Comparison of ENCODE assay signal across 21 cellular contexts in genomic region chr1:29497395-29498125, GRCh38.
A peak's percentile ranks its signal among the peaks of the same experiment; 100 is the strongest.
DNase-seq lines count a peak whose midpoint lies in the region; TF ChIP-seq lines count a peak whose summit lies in the region.
"Had no signal": no experiment of that assay in that cellular context is flagged by ENCODE, and none has a peak within 500 bp of the region (broad histone marks: within the 10 kb centered on the region; RNA-seq: fewer than 3 reads in every experiment).

No MANE protein-coding gene starts in this region.

- H3K18ac ChIP-seq in neuronal stem cell (ENCODE audit: low read length) = peak overlapping the region; percentile 2

- no peak overlapping the region for H3K14ac ChIP-seq in neuronal stem cell (ENCODE audit: low read length)

- no peak overlapping the region for H2BK12ac ChIP-seq in neuronal stem cell (ENCODE audit: low read length)

- H3K4me1 ChIP-seq in NT2/D1 (ENCODE audit: insufficient read depth, insufficient read length) = peaks cover 37% of the 10 kb centered on the region
- H3K4me1 ChIP-seq in neuronal stem cell (ENCODE audit: control insufficient read depth in 2 of 2, insufficient read depth in 1 of 2, low read depth in 1 of 2, low read length in 2 of 2) = peaks cover 9 to 11% of the 10 kb centered on the region in 2 donors
- no peaks in the 10 kb centered on the region for H3K4me1 ChIP-seq in testis
- H3K4me1 ChIP-seq: Peyer's patch had no signal

- TF ChIP-seq CTCF in coronary artery (IDR thresholded peaks at IDR 0.05) = no peak
- no peak for TF ChIP-seq CTCF in testis (IDR thresholded peaks at IDR 0.05)

- H3K4me3 ChIP-seq in NT2/D1 (ENCODE audit: insufficient read length, low read depth) = no peak overlapping the region
- H3K4me3 ChIP-seq in coronary artery = no peak overlapping the region
- H3K4me3 ChIP-seq in neuronal stem cell (ENCODE audit: low read length in 2 of 2) = no peak overlapping the region
- H3K4me3 ChIP-seq in testis = no peak overlapping the region
- H3K4me3 ChIP-seq: Peyer's patch had no signal

- peak overlapping the region; percentile 47 for H2AK5ac ChIP-seq in neuronal stem cell (ENCODE audit: low read depth, low read length)

- no peaks in the 10 kb centered on the region for H3K79me1 ChIP-seq in neuronal stem cell (ENCODE audit: low read depth, low read length)

- no CpG with 5 or more reads among the region's 10 CpGs for WGBS in neuronal stem cell (ENCODE audit: extremely low coverage in 2 of 2, insufficient read length in 2 of 2, insufficient replicate concordance in 1 of 2), 2 donors
- WGBS in testis, 2 donors = 93 to 94% methylated on average over 6 to 10 of the region's 10 CpGs

- no peaks in the 10 kb centered on the region for H3K36me3 ChIP-seq in NT2/D1 (ENCODE audit: insufficient read depth, insufficient read length, low read length)
- H3K36me3 ChIP-seq in neuronal stem cell (replicated peaks in 1 of 2; ENCODE audit: control insufficient read depth in 2 of 2, insufficient read depth in 2 of 2, low read length in 2 of 2) = no peaks in the 10 kb centered on the region
- H3K36me3 ChIP-seq in testis (ENCODE audit: low read depth, missing control alignments) = no peaks in the 10 kb centered on the region
- H3K36me3 ChIP-seq: Peyer's patch had no signal

- no peak overlapping the region for H3K4me2 ChIP-seq in neuronal stem cell (ENCODE audit: insufficient read depth, low read length, poor library complexity, severe bottlenecking)
- H3K4me2 ChIP-seq: KMS-11 had no signal

- peaks cover 34% of the 10 kb centered on the region for H3K9me3 ChIP-seq in NT2/D1 (ENCODE audit: insufficient read depth, low read length)
- peaks cover 0 to 10% of the 10 kb centered on the region in 2 donors for H3K9me3 ChIP-seq in neuronal stem cell (replicated peaks in 1 of 2; ENCODE audit: control insufficient read depth in 2 of 2, insufficient read depth in 1 of 2, low read depth in 1 of 2, low read length in 2 of 2)
- no peaks in the 10 kb centered on the region for H3K9me3 ChIP-seq in testis

- H2BK120ac ChIP-seq in neuronal stem cell (ENCODE audit: low read depth, low read length) = no peak overlapping the region

- H3K27me3 ChIP-seq in NT2/D1 (ENCODE audit: insufficient read depth, insufficient read length) (no peaks in the 10 kb centered on the region), neuronal stem cell (ENCODE audit: control insufficient read depth in 3 of 3, insufficient read depth in 3 of 3, low read depth in 1 of 3, low read length in 3 of 3) (no peaks in the 10 kb centered on the region), testis (no peaks in the 10 kb centered on the region)
- H3K27me3 ChIP-seq: Peyer's patch had no signal

- H3K23ac ChIP-seq in neuronal stem cell (ENCODE audit: low read depth, low read length, poor library complexity) = no peak overlapping the region

- DNase-seq in NT2/D1 (ENCODE audit: low read depth, low spot score) (no peak), coronary artery (ENCODE audit: low spot score) (peak; percentile 45), neuronal stem cell (ENCODE audit: low spot score) (no peak), testis (peak; percentile 6), activated T-cell treated with anti-CD3 and anti-CD28 coated beads for 4 hours (no peak), NCI-H2029 treated with DMSO at 0.1 percent for 48 hours (lab: John Stamatoyannopoulos, UW) (no peak)
- no peak for DNase-seq in activated naive CD4-positive, alpha-beta T cell (lab: John Stamatoyannopoulos, UW)
- DNase-seq: C1 segment of cervical spinal cord; CD4-positive, alpha-beta memory T cell; COR-L47; DMS53; H7; MM.1S; NCI-H1694; NCI-H2081; NCI-H2227 treated with DMSO at 0.1 percent for 48 hours; NCI-H526 treated with DMSO at 0.1 percent for 48 hours; OCI-M1; SHP77 treated with DMSO at 0.1 percent for 48 hours had no signal

- H2AFZ ChIP-seq in neuronal stem cell (ENCODE audit: low read length) = no peak overlapping the region

- peak overlapping the region; percentile 23 for H3K9ac ChIP-seq in NT2/D1 (ENCODE audit: insufficient read length, low read depth)
- H3K9ac ChIP-seq in neuronal stem cell (ENCODE audit: low read depth, low read length, poor library complexity) = no peak overlapping the region
- H3K9ac ChIP-seq: KMS-11 had no signal

- H3K27ac ChIP-seq in coronary artery = no peak overlapping the region
- H3K27ac ChIP-seq in neuronal stem cell (replicated peaks; ENCODE audit: low read length) = no peak overlapping the region
- no peak overlapping the region for H3K27ac ChIP-seq in testis
- H3K27ac ChIP-seq: KMS-11, Peyer's patch had no signal

- peak overlapping the region; percentile 42 for H2BK5ac ChIP-seq in neuronal stem cell (ENCODE audit: low read length)

- no peak overlapping the region for H4K91ac ChIP-seq in neuronal stem cell (ENCODE audit: low read depth, low read length, poor library complexity)

- intact Hi-C loops in testis (cut with DNase I; ENCODE audit: low total_unique reads) = no loop called here

- no peak overlapping the region for H3K4ac ChIP-seq in neuronal stem cell (ENCODE audit: low read length)

- H2BK15ac ChIP-seq in neuronal stem cell (ENCODE audit: low read length) = no peak overlapping the region

- H4K8ac ChIP-seq in neuronal stem cell (ENCODE audit: low read depth, low read length) = no peak overlapping the region

- TF ChIP-seq POLR2A in testis (IDR thresholded peaks at IDR 0.05) = no peak

Comparison
In these comparisons a context has a peak if more than half of its experiments do, and no peak if none do; other contexts are left out.
1. DNase-seq: peak in coronary artery (single experiment) and testis (single experiment); none in NT2/D1 (single experiment), neuronal stem cell (single experiment), activated T-cell treated with anti-CD3 and anti-CD28 coated beads for 4 hours (single experiment), NCI-H2029 treated with DMSO at 0.1 percent for 48 hours (single experiment) and activated naive CD4-positive, alpha-beta T cell (0 of 4).